Comparison of ENCODE assay signal across 10 cellular contexts in the genomic region with DNA sequence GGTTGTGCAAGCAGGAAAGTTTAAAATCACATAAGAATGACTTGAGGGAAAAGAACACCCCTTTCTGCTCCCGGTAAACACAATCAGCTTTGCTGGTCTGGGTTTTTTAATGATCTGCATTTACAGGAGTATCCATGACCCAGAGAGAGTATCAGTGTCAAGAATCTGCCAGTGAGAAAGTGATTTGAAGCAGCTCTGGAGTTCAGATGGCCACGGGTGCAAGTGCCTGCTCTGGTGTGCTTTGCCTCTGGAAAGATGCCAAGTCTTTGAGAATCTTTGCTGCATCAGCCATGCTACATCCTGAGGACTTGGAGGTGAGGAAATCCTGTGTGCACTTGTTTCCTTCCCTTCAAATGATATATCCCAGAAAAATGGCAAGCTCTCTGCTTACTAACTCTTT. TPM values are rescaled to one million over a fixed set of nuclear protein-coding genes. Genes with fewer than 3 reads are reported as not detected.
A peak's percentile ranks its signal among the peaks of the same experiment; 100 is the strongest.
DNase-seq lines count a peak whose midpoint lies in the region; ATAC-seq and TF ChIP-seq lines count a peak whose summit lies in the region.
"Had no signal": no experiment of that assay in that cellular context is flagged by ENCODE, and none has a peak within 500 bp of the region (broad histone marks: within the 10 kb centered on the region; RNA-seq: fewer than 3 reads in every experiment).

No MANE protein-coding gene starts in this region.

- WGBS in lung, 2 donors = 11 to 12% methylated on average over 2 of the region's 2 CpGs

- peak overlapping the region; percentile 44 for H3K4me3 Mint-ChIP-seq in CD8-positive, alpha-beta T cell
- peak overlapping the region; percentile 62 for H3K4me3 Mint-ChIP-seq in activated T-helper 2 cell treated with anti-CD3 and anti-CD28 coated beads, Interferon-gamma antibody, Interleukin-2, Interleukin-4, amounts not matched to agents 10 μg/mL and 5 μg/mL and 100 μg/mL, durations not matched to agents 14 hours and 24 hours and 36 hours (ENCODE audit: low read depth)
- H3K4me3 Mint-ChIP-seq: IgD-negative memory B cell had no signal

- POLR2A ChIA-PET in CD8-positive, alpha-beta T cell (lab: Charles Lee) = interaction anchor here (0.6 kb wide), 1 partner anchor 271 kb away, joined by 4 read pairs; no protein-coding TSS in a partner anchor

- H3K4me1 ChIP-seq in CD8-positive, alpha-beta T cell (ENCODE audit: insufficient read depth, low read length) = peaks cover 15% of the 10 kb centered on the region
- peaks cover 2 to 10% of the 10 kb centered on the region in 2 donors for H3K4me1 ChIP-seq in lung (ENCODE audit: control insufficient read depth in 2 of 2, insufficient read depth in 2 of 2, low read length in 2 of 2)
- H3K4me1 ChIP-seq: body of pancreas had no signal

- CTCF ChIA-PET in CD8-positive, alpha-beta T cell (lab: Charles Lee) = interaction anchor here (1.2 to 2.6 kb wide), 2 partner anchors 8 to 981 kb away, joined by 3 to 11 read pairs; no protein-coding TSS in a partner anchor

- peak overlapping the region; percentile 6 for H3K27ac ChIP-seq in CD8-positive, alpha-beta T cell (ENCODE audit: low read depth, low read length)
- H3K27ac ChIP-seq in KOPT-K1 (ENCODE audit: low read depth, low read length, poor library complexity, severe bottlenecking) (peak overlapping the region; percentile 36), lung (ENCODE audit: low read depth in 1 of 2, low read length in 1 of 2) (peak overlapping the region in 1 of 2 donors; percentile 75), dorsolateral prefrontal cortex (peak overlapping the region in 23 of 59 donors; percentile 1 to 67 (median 38))
- H3K27ac ChIP-seq: body of pancreas, SJSA1 had no signal

- ATAC-seq in CD8-positive, alpha-beta T cell = peak; percentile 40
- peak; percentile 36 for ATAC-seq in lung (ENCODE audit: insufficient read depth, low FRiP score)
- no peak for ATAC-seq in HG02970 (IDR thresholded peaks at IDR 0.05; ENCODE audit: low FRiP score, unreplicated experiment)
- ATAC-seq in GM18909 (IDR thresholded peaks at IDR 0.05; ENCODE audit: poor library complexity, unreplicated experiment) = no peak
- ATAC-seq: body of pancreas had no signal

- no peaks in the 10 kb centered on the region for H3K36me3 Mint-ChIP-seq in CD8-positive, alpha-beta T cell
- H3K36me3 Mint-ChIP-seq in activated T-helper 2 cell treated with anti-CD3 and anti-CD28 coated beads, Interferon-gamma antibody, Interleukin-2, Interleukin-4, amounts not matched to agents 10 μg/mL and 5 μg/mL and 100 μg/mL, durations not matched to agents 14 hours and 24 hours and 36 hours (ENCODE audit: low read depth) = no peaks in the 10 kb centered on the region

- no peaks in the 10 kb centered on the region for H3K9me3 ChIP-seq in CD8-positive, alpha-beta T cell (ENCODE audit: low read length)
- H3K9me3 ChIP-seq in KOPT-K1 (ENCODE audit: insufficient read depth, low read length, poor library complexity, severe bottlenecking) (peaks cover 7% of the 10 kb centered on the region), lung (ENCODE audit: control insufficient read depth in 2 of 2, insufficient read depth in 1 of 2, low read length in 1 of 2) (no peaks in the 10 kb centered on the region)
- H3K9me3 ChIP-seq: body of pancreas, SJSA1 had no signal

- no peaks in the 10 kb centered on the region for H3K9me3 Mint-ChIP-seq in CD8-positive, alpha-beta T cell
- peaks cover 11% of the 10 kb centered on the region for H3K9me3 Mint-ChIP-seq in activated T-helper 2 cell treated with anti-CD3 and anti-CD28 coated beads, Interferon-gamma antibody, Interleukin-2, Interleukin-4, amounts not matched to agents 10 μg/mL and 5 μg/mL and 100 μg/mL, durations not matched to agents 14 hours and 24 hours and 36 hours

- H3K27me3 Mint-ChIP-seq in CD8-positive, alpha-beta T cell (ENCODE audit: low read depth) = no peaks in the 10 kb centered on the region
- peaks cover 3% of the 10 kb centered on the region for H3K27me3 Mint-ChIP-seq in activated T-helper 2 cell treated with anti-CD3 and anti-CD28 coated beads, Interferon-gamma antibody, Interleukin-2, Interleukin-4, amounts not matched to agents 10 μg/mL and 5 μg/mL and 100 μg/mL, durations not matched to agents 14 hours and 24 hours and 36 hours (ENCODE audit: low read depth)
- H3K27me3 Mint-ChIP-seq: IgD-negative memory B cell had no signal

- no peaks in the 10 kb centered on the region for H3K36me3 ChIP-seq in CD8-positive, alpha-beta T cell (ENCODE audit: insufficient read depth, low read length)
- H3K36me3 ChIP-seq in KOPT-K1 (ENCODE audit: insufficient read depth, low read length) (no peaks in the 10 kb centered on the region), lung (ENCODE audit: control insufficient read depth in 2 of 2, insufficient read depth in 2 of 2, low read length in 2 of 2) (no peaks in the 10 kb centered on the region)
- H3K36me3 ChIP-seq: SJSA1 had no signal

- no peak overlapping the region for H3K4me3 ChIP-seq in CD8-positive, alpha-beta T cell (ENCODE audit: low read depth, low read length)
- H3K4me3 ChIP-seq in lung = no peak overlapping the region
- H3K4me3 ChIP-seq in dorsolateral prefrontal cortex = no peak overlapping the region
- H3K4me3 ChIP-seq: body of pancreas, SJSA1 had no signal

- H3K4me1 Mint-ChIP-seq in CD8-positive, alpha-beta T cell (ENCODE audit: low read depth) = peaks cover 23% of the 10 kb centered on the region
- peaks cover 50% of the 10 kb centered on the region for H3K4me1 Mint-ChIP-seq in activated T-helper 2 cell treated with anti-CD3 and anti-CD28 coated beads, Interferon-gamma antibody, Interleukin-2, Interleukin-4, amounts not matched to agents 10 μg/mL and 5 μg/mL and 100 μg/mL, durations not matched to agents 14 hours and 24 hours and 36 hours (ENCODE audit: low read depth)

- TF ChIP-seq CTCF in CD8-positive, alpha-beta T cell (IDR thresholded peaks at IDR 0.05) = no peak
- no peak for TF ChIP-seq CTCF in lung (IDR thresholded peaks at IDR 0.05; ENCODE audit: control extremely low read depth, extremely low read depth)
- TF ChIP-seq CTCF in dorsolateral prefrontal cortex (IDR thresholded peaks at IDR 0.05 in 54 of 56, conservative IDR thresholded peaks at IDR 0.05 in 2 of 56; ENCODE audit: low read depth in 1 of 56, partially characterized antibody in 56 of 56) = no peak

- H3K27me3 ChIP-seq in CD8-positive, alpha-beta T cell (ENCODE audit: insufficient read depth, low read length) = no peaks in the 10 kb centered on the region
- no peaks in the 10 kb centered on the region for H3K27me3 ChIP-seq in lung (ENCODE audit: control insufficient read depth, insufficient read depth)
- no peaks in the 10 kb centered on the region for H3K27me3 ChIP-seq in dorsolateral prefrontal cortex
- H3K27me3 ChIP-seq: body of pancreas, SJSA1 had no signal

- H3K27ac Mint-ChIP-seq in CD8-positive, alpha-beta T cell = peak overlapping the region; percentile 43
- H3K27ac Mint-ChIP-seq in activated T-helper 2 cell treated with anti-CD3 and anti-CD28 coated beads, Interferon-gamma antibody, Interleukin-2, Interleukin-4, amounts not matched to agents 10 μg/mL and 5 μg/mL and 100 μg/mL, durations not matched to agents 14 hours and 24 hours and 36 hours = peak overlapping the region; percentile 80
- H3K27ac Mint-ChIP-seq: IgD-negative memory B cell had no signal

- intact Hi-C loops in CD8-positive, alpha-beta T cell (cut with DNase I, micrococcal nuclease) = no loop called here
- intact Hi-C loops in activated T-helper 2 cell treated with anti-CD3 and anti-CD28 coated beads, Interferon-gamma antibody, Interleukin-2, Interleukin-4, amounts not matched to agents 10 μg/mL and 5 μg/mL and 100 μg/mL, durations not matched to agents 14 hours and 24 hours and 36 hours (cut with micrococcal nuclease) = loop anchor here (1.0 to 2.0 kb wide), 2 partner anchors 9 to 18 kb away; partner anchors contain the start of gene MYSM1
- intact Hi-C loops in dorsolateral prefrontal cortex (cut with DNase I) = no loop called here

- no peak for DNase-seq in CD8-positive, alpha-beta T cell
- no peak for DNase-seq in activated T-helper 2 cell treated with anti-CD3 and anti-CD28 coated beads, Interferon-gamma antibody, Interleukin-2, Interleukin-4, amounts not matched to agents 10 μg/mL and 5 μg/mL and 100 μg/mL, durations not matched to agents 14 hours and 24 hours and 36 hours (ENCODE audit: low spot score)
- no peak for DNase-seq in lung (ENCODE audit: low spot score)
- no peak for DNase-seq in dorsolateral prefrontal cortex
- DNase-seq: body of pancreas had no signal

RNA-seq across cellular contexts. Expression of gene MYSM1, which starts 18.6 kb away (rescaled TPM):
- total RNA-seq in CD8-positive, alpha-beta T cell = 10 to 100 TPM; 63.9 to 64.5 TPM
- 44.3 and 50.1 TPM in 2 replicates for total RNA-seq in activated T-helper 2 cell treated with anti-CD3 and anti-CD28 coated beads, Interferon-gamma antibody, Interleukin-2, Interleukin-4, amounts not matched to agents 10 μg/mL and 5 μg/mL and 100 μg/mL, durations not matched to agents 14 hours and 24 hours and 36 hours
- total RNA-seq in lung = 10 to 100 TPM; 23.4 to 67.0 TPM
- polyA plus RNA-seq in lung = 10 to 100 TPM in 1 of 2 donors, 1 to 10 TPM in 1; 7.4 to 14.8 TPM
- total RNA-seq in dorsolateral prefrontal cortex = 10 to 100 TPM; 37.7 to 86.1 (median 60.1) TPM

Comparison
In these comparisons a context has a peak if more than half of its experiments do, and no peak if none do; other contexts are left out.
1. ATAC-seq: peak in CD8-positive, alpha-beta T cell (single experiment) and lung (single experiment); none in HG02970 (single experiment) and GM18909 (single experiment).